In genomic region chr16:11583889-11584565, GRCh38 we compare ENCODE assay signal across 8 cellular contexts. TPM values are rescaled to one million over a fixed set of nuclear protein-coding genes. Genes with fewer than 3 reads are reported as not detected.
DNase-seq lines count a peak whose midpoint lies in the region; ATAC-seq, FAIRE-seq and TF ChIP-seq lines count a peak whose summit lies in the region.

No MANE protein-coding gene starts in this region.

- peak; percentile 19 for DNase-seq in stimulated activated CD4-positive, alpha-beta T cell treated with anti-CD3 and anti-CD28 coated beads, Interleukin-15, amount 100 ng/mL, for 24 hours
- DNase-seq in stimulated activated CD4-positive, alpha-beta T cell treated with anti-CD3 and anti-CD28 coated beads, Interleukin-4, amount 100 ng/mL, for 1 hour = no peak
- peak; percentile 33 for DNase-seq in activated CD4-positive, alpha-beta memory T cell treated with anti-CD3 and anti-CD28 coated beads, Interleukin-2, amount 10 ng/mL, durations not matched to agents 7 days and 5 days
- no peak for DNase-seq in keratinocyte (ENCODE audit: low read depth, low spot score)
- DNase-seq in type B pancreatic cell (ENCODE audit: extremely low spot score, unreplicated experiment) = no peak
- DNase-seq in HPDE6-E6E7 (ENCODE audit: extremely low spot score) = no peak
- no peak for DNase-seq in activated CD4-positive, alpha-beta T cell treated with anti-CD3 and anti-CD28 coated beads, Interleukin-2, amount 50 U/mL, for 48 hours

- peaks cover 2% of the 10 kb centered on the region for H3K9me1 ChIP-seq in keratinocyte (ENCODE audit: control insufficient read depth, extremely low read depth, insufficient read depth, low read length)

- TF ChIP-seq CTCF in keratinocyte (optimal IDR thresholded peaks at IDR 0.05 in 1 of 3, IDR thresholded peaks at IDR 0.05 in 1 of 3, conservative IDR thresholded peaks at IDR 0.05 in 1 of 3; ENCODE audit: extremely low read depth in 1 of 3, insufficient read depth in 2 of 3, low read length in 3 of 3) (no peak), type B pancreatic cell (conservative IDR thresholded peaks at IDR 0.05) (no peak)

- H4K20me1 ChIP-seq in keratinocyte (ENCODE audit: control insufficient read depth, extremely low read depth, insufficient read depth, low read length) = peaks cover 5% of the 10 kb centered on the region

- peaks cover 45% of the 10 kb centered on the region for H3K36me3 Mint-ChIP-seq in activated CD4-positive, alpha-beta memory T cell treated with anti-CD3 and anti-CD28 coated beads, Interleukin-2, amount 10 ng/mL, durations not matched to agents 7 days and 5 days (ENCODE audit: low read depth)
- no peaks in the 10 kb centered on the region for H3K36me3 Mint-ChIP-seq in type B pancreatic cell

- no peak overlapping the region for H3K27ac ChIP-seq in keratinocyte (ENCODE audit: control insufficient read depth, insufficient read depth, low read length)

- H3K4me2 ChIP-seq in keratinocyte (ENCODE audit: control insufficient read depth, extremely low read depth, insufficient read depth, low read depth, low read length) = peak overlapping the region; percentile 89

- no peak for FAIRE-seq in keratinocyte (lab: Jason Lieb, UNC)

- peak overlapping the region; percentile 88 for H3K27ac Mint-ChIP-seq in activated CD4-positive, alpha-beta memory T cell treated with anti-CD3 and anti-CD28 coated beads, Interleukin-2, amount 10 ng/mL, durations not matched to agents 7 days and 5 days
- peak overlapping the region; percentile 76 for H3K27ac Mint-ChIP-seq in type B pancreatic cell

- ATAC-seq in HG02938 (IDR thresholded peaks at IDR 0.05; ENCODE audit: unreplicated experiment) = no peak

- dilution Hi-C loops in keratinocyte (cut with MboI; ENCODE audit: extremely low pct_ligation_motif_present, low sequenced_read_pairs) = no loop called here

- peaks cover 63% of the 10 kb centered on the region for H3K4me1 Mint-ChIP-seq in activated CD4-positive, alpha-beta memory T cell treated with anti-CD3 and anti-CD28 coated beads, Interleukin-2, amount 10 ng/mL, durations not matched to agents 7 days and 5 days
- H3K4me1 Mint-ChIP-seq in type B pancreatic cell (ENCODE audit: unreplicated experiment) = peaks cover 37% of the 10 kb centered on the region

- no peaks in the 10 kb centered on the region for H3K27me3 ChIP-seq in keratinocyte (ENCODE audit: control insufficient read depth, extremely low read depth, insufficient read depth, low read length)

- peaks cover 76% of the 10 kb centered on the region for H3K79me2 ChIP-seq in keratinocyte (ENCODE audit: control insufficient read depth, insufficient read depth, low read length)

- H3K4me1 ChIP-seq in keratinocyte (ENCODE audit: control insufficient read depth, extremely low read depth, insufficient read depth, low read length) = peaks cover 28% of the 10 kb centered on the region

- H3K4me3 Mint-ChIP-seq in activated CD4-positive, alpha-beta memory T cell treated with anti-CD3 and anti-CD28 coated beads, Interleukin-2, amount 10 ng/mL, durations not matched to agents 7 days and 5 days = peak overlapping the region; percentile 96
- H3K4me3 Mint-ChIP-seq in type B pancreatic cell = peak overlapping the region; percentile 62

- CTCF ChIA-PET in activated CD4-positive, alpha-beta memory T cell treated with anti-CD3 and anti-CD28 coated beads, Interleukin-2, amount 10 ng/mL, durations not matched to agents 7 days and 5 days (lab: Charles Lee) = interaction anchor here (1.7 kb wide), 1 partner anchor 59 kb away, joined by 6 read pairs; no protein-coding TSS in a partner anchor

- H3K9me3 Mint-ChIP-seq in activated CD4-positive, alpha-beta memory T cell treated with anti-CD3 and anti-CD28 coated beads, Interleukin-2, amount 10 ng/mL, durations not matched to agents 7 days and 5 days = no peaks in the 10 kb centered on the region
- H3K9me3 Mint-ChIP-seq in type B pancreatic cell = no peaks in the 10 kb centered on the region

- H3K4me3 ChIP-seq in keratinocyte (ENCODE audit: control insufficient read depth in 2 of 3, extremely low read depth in 1 of 3, insufficient read depth in 2 of 3, low read depth in 1 of 3, low read length in 3 of 3) = peak overlapping the region in 2 of 3 experiments; percentile 4 to 34

- peak overlapping the region; percentile 14 for H3K9ac ChIP-seq in keratinocyte (ENCODE audit: control insufficient read depth, extremely low read depth, insufficient read depth, low read length)

- H3K27me3 Mint-ChIP-seq in activated CD4-positive, alpha-beta memory T cell treated with anti-CD3 and anti-CD28 coated beads, Interleukin-2, amount 10 ng/mL, durations not matched to agents 7 days and 5 days = peaks cover 3% of the 10 kb centered on the region
- H3K27me3 Mint-ChIP-seq in type B pancreatic cell = peaks cover 11% of the 10 kb centered on the region

- H3K9me3 ChIP-seq in keratinocyte (ENCODE audit: control insufficient read depth, low read depth, low read length) = no peaks in the 10 kb centered on the region

- no peak overlapping the region for H2AFZ ChIP-seq in keratinocyte (ENCODE audit: control insufficient read depth, low read length)

- H3K36me3 ChIP-seq in keratinocyte (ENCODE audit: control insufficient read depth in 2 of 2, extremely low read depth in 1 of 2, insufficient read depth in 2 of 2, low read length in 2 of 2) = peaks cover 0 to 4% of the 10 kb centered on the region in 2 experiments

- POLR2A ChIA-PET in activated CD4-positive, alpha-beta memory T cell treated with anti-CD3 and anti-CD28 coated beads, Interleukin-2, amount 10 ng/mL, durations not matched to agents 7 days and 5 days (lab: Charles Lee) = interaction anchor here (0.8 to 4.3 kb wide), 10 partner anchors 8 to 647 kb away, joined by 3 to 28 read pairs (median 4); partner anchors contain the start of gene RSL1D1

RNA-seq across cellular contexts. Expression of gene LITAF, which starts 2.7 kb away (rescaled TPM):
- total RNA-seq in activated CD4-positive, alpha-beta memory T cell treated with anti-CD3 and anti-CD28 coated beads, Interleukin-2, amount 10 ng/mL, durations not matched to agents 7 days and 5 days = 100 to 1,000 TPM; 149 to 157 TPM
- 56.8 to 145 TPM (median 85.4 TPM) in 3 replicates for polyA plus RNA-seq in keratinocyte
- polyA plus RNA-seq in keratinocyte (2011; ENCODE audit: low read depth) = 40.8 TPM
- polyA plus RNA-seq in keratinocyte (2011; cell fraction: cytosol; rRNA removed) = 145 and 178 TPM in 2 replicates
- 81.8 and 90.5 TPM in 2 replicates for polyA plus RNA-seq in keratinocyte (2011; cell fraction: nucleus; rRNA removed)
- polyA plus RNA-seq in keratinocyte (2012; ENCODE audit: low replicate concordance) = 118 and 158 TPM in 2 replicates
- 98.1 to 234 TPM (median 126 TPM) in 3 replicates for polyA minus RNA-seq in keratinocyte
- polyA minus RNA-seq in keratinocyte (2011; cell fraction: cytosol; rRNA and poly(A)+ RNA removed) = 127 TPM
- polyA minus RNA-seq in keratinocyte (2011; cell fraction: nucleus; rRNA and poly(A)+ RNA removed) = 34.0 and 41.3 TPM in 2 replicates
- total RNA-seq in type B pancreatic cell (ENCODE audit: low replicate concordance) = 49.8 and 66.6 TPM in 2 replicates

Comparison
In these comparisons a context has a peak if more than half of its experiments do, and no peak if none do; other contexts are left out.
1. DNase-seq: peak in stimulated activated CD4-positive, alpha-beta T cell treated with anti-CD3 and anti-CD28 coated beads, Interleukin-15, amount 100 ng/mL, for 24 hours (single experiment) and activated CD4-positive, alpha-beta memory T cell treated with anti-CD3 and anti-CD28 coated beads, Interleukin-2, amount 10 ng/mL, durations not matched to agents 7 days and 5 days (single experiment); none in stimulated activated CD4-positive, alpha-beta T cell treated with anti-CD3 and anti-CD28 coated beads, Interleukin-4, amount 100 ng/mL, for 1 hour (single experiment), keratinocyte (single experiment), type B pancreatic cell (single experiment), HPDE6-E6E7 (single experiment) and activated CD4-positive, alpha-beta T cell treated with anti-CD3 and anti-CD28 coated beads, Interleukin-2, amount 50 U/mL, for 48 hours (0 of 2).